In the genomic region with DNA sequence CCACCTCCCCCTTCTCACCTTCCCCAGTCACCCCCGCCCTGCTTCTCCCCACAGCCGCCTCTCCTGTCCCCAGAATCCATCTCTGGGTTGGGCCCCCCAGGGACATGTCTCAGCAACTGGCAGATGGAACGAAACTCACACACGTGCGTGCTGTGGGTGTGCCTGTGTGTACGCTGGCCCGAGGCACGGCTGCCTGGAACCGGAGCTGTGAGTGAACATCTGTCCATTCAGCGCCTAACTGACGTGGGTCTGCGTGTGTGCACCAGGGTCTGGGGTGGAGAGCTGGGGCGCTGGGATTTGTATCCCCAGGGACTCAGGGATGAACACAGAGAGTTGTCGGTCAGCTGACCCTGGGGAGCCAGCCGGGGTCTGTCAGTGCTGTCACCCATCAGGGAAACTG, we compare ENCODE assay signal across 1 cellular context.
TF ChIP-seq lines count a peak whose summit lies in the region.

No MANE protein-coding gene starts in this region.

TF ChIP-seq in WTC11, 78 proteins besides CTCF, POLR2A, EP300 and RAD21 (continued from another document):
- TF ChIP-seq, protein P1, sequence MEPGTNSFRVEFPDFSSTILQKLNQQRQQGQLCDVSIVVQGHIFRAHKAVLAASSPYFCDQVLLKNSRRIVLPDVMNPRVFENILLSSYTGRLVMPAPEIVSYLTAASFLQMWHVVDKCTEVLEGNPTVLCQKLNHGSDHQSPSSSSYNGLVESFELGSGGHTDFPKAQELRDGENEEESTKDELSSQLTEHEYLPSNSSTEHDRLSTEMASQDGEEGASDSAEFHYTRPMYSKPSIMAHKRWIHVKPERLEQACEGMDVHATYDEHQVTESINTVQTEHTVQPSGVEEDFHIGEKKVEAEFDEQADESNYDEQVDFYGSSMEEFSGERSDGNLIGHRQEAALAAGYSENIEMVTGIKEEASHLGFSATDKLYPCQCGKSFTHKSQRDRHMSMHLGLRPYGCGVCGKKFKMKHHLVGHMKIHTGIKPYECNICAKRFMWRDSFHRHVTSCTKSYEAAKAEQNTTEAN (CRISPR knock-in tag; IDR thresholded peaks at IDR 0.05), result no peak
- TF ChIP-seq SMAD3 (CRISPR knock-in tag; IDR thresholded peaks at IDR 0.05; ENCODE audit: borderline replicate concordance) (no peak), NFATC4 (CRISPR knock-in tag; IDR thresholded peaks at IDR 0.05) (no peak), PRRX2 (CRISPR knock-in tag; IDR thresholded peaks at IDR 0.05) (no peak), CREM (CRISPR knock-in tag; IDR thresholded peaks at IDR 0.05) (no peak)
